8 cellular contexts compared by ENCODE assay signal in genomic region chr20:35541118-35541782, GRCh38. TPM values are rescaled to one million over a fixed set of nuclear protein-coding genes. Genes with fewer than 3 reads are reported as not detected.
DNase-seq lines count a peak whose midpoint lies in the region; TF ChIP-seq lines count a peak whose summit lies in the region.

No MANE protein-coding gene starts in this region.

- peaks cover 11 to 13% of the 10 kb centered on the region in 2 donors for H3K36me3 Mint-ChIP-seq in CD14-positive monocyte
- peaks cover 14% of the 10 kb centered on the region for H3K36me3 Mint-ChIP-seq in nephron progenitor cell (ENCODE audit: low read depth)

- peaks cover 0 to 4% (median 0%) of the 10 kb centered on the region in 7 donors for H3K9me3 Mint-ChIP-seq in CD14-positive monocyte
- peaks cover under 1% of the 10 kb centered on the region for H3K9me3 Mint-ChIP-seq in nephron progenitor cell

- H3K27me3 Mint-ChIP-seq in CD14-positive monocyte (ENCODE audit: low read depth in 3 of 3) (peaks cover 0 to 1% (median 0%) of the 10 kb centered on the region in 3 donors), nephron progenitor cell (ENCODE audit: low read depth, poor library complexity) (peaks cover 2% of the 10 kb centered on the region)

- H3K4me1 Mint-ChIP-seq in CD14-positive monocyte (peaks cover 15% of the 10 kb centered on the region), nephron progenitor cell (peaks cover 35% of the 10 kb centered on the region)

- intact Hi-C loops in CD14-positive monocyte (cut with micrococcal nuclease): no loop called here

- DNase-seq in CD14-positive monocyte (ENCODE audit: low spot score) (no peak), choroid plexus epithelial cell (ENCODE audit: low read depth) (no peak), nephron progenitor cell (no peak), islet precursor cell (no peak), nucleus accumbens (lab: John Stamatoyannopoulos, UW) (no peak), cerebellum (ENCODE audit: low spot score) (no peak)
- DNase-seq in Jurkat, Clone E6-1 (ENCODE audit: low read depth, low spot score): no peak
- DNase-seq in stimulated activated naive CD4-positive, alpha-beta T cell (lab: John Stamatoyannopoulos, UW): no peak

- peak overlapping the region; percentile 91 for H3K4me3 ChIP-seq in Jurkat, Clone E6-1 (ENCODE audit: low read length)
- H3K4me3 ChIP-seq in choroid plexus epithelial cell (ENCODE audit: low read depth, low read length): peak overlapping the region; percentile 47

- peak overlapping the region in 3 of 7 donors; percentile 85 to 94 (median 93) for H3K27ac Mint-ChIP-seq in CD14-positive monocyte
- H3K27ac Mint-ChIP-seq in nephron progenitor cell: no peak overlapping the region

- H3K4me3 Mint-ChIP-seq in CD14-positive monocyte (peak overlapping the region; percentile 88 to 93), nephron progenitor cell (peak overlapping the region; percentile 90)

- no peak for TF ChIP-seq CTCF in CD14-positive monocyte (IDR thresholded peaks at IDR 0.05)
- TF ChIP-seq CTCF in choroid plexus epithelial cell (conservative IDR thresholded peaks at IDR 0.05; ENCODE audit: low read depth, low read length): no peak
- no peak for TF ChIP-seq CTCF in nephron progenitor cell (IDR thresholded peaks at IDR 0.05)

RNA-seq across cellular contexts. Expression of gene ERGIC3, which starts 0.6 kb away (rescaled TPM):
- 100 to 1,000 TPM; 128 to 130 TPM for polyA plus RNA-seq in CD14-positive monocyte
- polyA plus RNA-seq in Jurkat, Clone E6-1 (2012; ENCODE audit: insufficient read depth, insufficient read length): 219 TPM
- 136 TPM for total RNA-seq in cerebellum

RNA-seq across cellular contexts. Expression of gene C20orf173, which starts 11.8 kb away (rescaled TPM):
- polyA plus RNA-seq in CD14-positive monocyte: not detected
- not detected for polyA plus RNA-seq in Jurkat, Clone E6-1 (2012; ENCODE audit: insufficient read depth, insufficient read length)
- not detected for total RNA-seq in cerebellum
